Comparison of ENCODE assay signal across 8 cellular contexts in genomic region chr9:114397848-114398605, GRCh38. TPM values are rescaled to one million over a fixed set of nuclear protein-coding genes. Genes with fewer than 3 reads are reported as not detected.
DNase-seq lines count a peak whose midpoint lies in the region; FAIRE-seq lines count a peak whose summit lies in the region.

No MANE protein-coding gene starts in this region.

- H3K27ac ChIP-seq in neuronal stem cell (replicated peaks; ENCODE audit: low read length) (peak overlapping the region; percentile 48), subcutaneous abdominal adipose tissue (ENCODE audit: low read depth, low read length) (peak overlapping the region; percentile 92)

- peak overlapping the region; percentile 97 for H3K18ac ChIP-seq in neuronal stem cell (ENCODE audit: low read length)

- H3K36me3 ChIP-seq in neuronal stem cell (replicated peaks in 1 of 2; ENCODE audit: control insufficient read depth in 2 of 2, insufficient read depth in 2 of 2, low read length in 2 of 2), result peaks cover 0 to 6% of the 10 kb centered on the region in 2 donors
- H3K36me3 ChIP-seq in subcutaneous abdominal adipose tissue (ENCODE audit: control insufficient read depth in 5 of 5, insufficient read depth in 5 of 5, low read length in 5 of 5), result peaks cover 0 to 2% (median 0%) of the 10 kb centered on the region in 5 donors

- no peaks in the 10 kb centered on the region for H3K27me3 ChIP-seq in neuronal stem cell (ENCODE audit: control insufficient read depth in 3 of 3, insufficient read depth in 3 of 3, low read depth in 1 of 3, low read length in 3 of 3)
- H3K27me3 ChIP-seq in subcutaneous abdominal adipose tissue (ENCODE audit: control insufficient read depth in 5 of 5, insufficient read depth in 4 of 5, low read length in 5 of 5), result no peaks in the 10 kb centered on the region

- H4K8ac ChIP-seq in neuronal stem cell (ENCODE audit: low read depth, low read length), result no peak overlapping the region

- H3K9ac ChIP-seq in neuronal stem cell (ENCODE audit: low read depth, low read length, poor library complexity) (peak overlapping the region; percentile 63), subcutaneous abdominal adipose tissue (ENCODE audit: low read length in 5 of 5) (peak overlapping the region; percentile 0 to 88 (median 81))

- H3K4me2 ChIP-seq in neuronal stem cell (ENCODE audit: insufficient read depth, low read length, poor library complexity, severe bottlenecking), result peak overlapping the region; percentile 73

- no peak overlapping the region for H3K4ac ChIP-seq in neuronal stem cell (ENCODE audit: low read length)

- H2BK5ac ChIP-seq in neuronal stem cell (ENCODE audit: low read length), result peak overlapping the region; percentile 72

- H3K9me3 ChIP-seq in neuronal stem cell (replicated peaks in 1 of 2; ENCODE audit: control insufficient read depth in 2 of 2, insufficient read depth in 1 of 2, low read depth in 1 of 2, low read length in 2 of 2) (no peaks in the 10 kb centered on the region), subcutaneous abdominal adipose tissue (ENCODE audit: control insufficient read depth in 5 of 5, low read length in 5 of 5) (no peaks in the 10 kb centered on the region)

- peak overlapping the region; percentile 51 to 96 for H3K4me3 ChIP-seq in neuronal stem cell (ENCODE audit: low read length in 2 of 2)
- peak overlapping the region; percentile 77 to 88 (median 77) for H3K4me3 ChIP-seq in subcutaneous abdominal adipose tissue (ENCODE audit: low read depth in 1 of 5, low read length in 5 of 5)

- H3K23ac ChIP-seq in neuronal stem cell (ENCODE audit: low read depth, low read length, poor library complexity), result no peak overlapping the region

- peak overlapping the region; percentile 89 for H2AFZ ChIP-seq in neuronal stem cell (ENCODE audit: low read length)

- peak overlapping the region; percentile 75 for H2BK12ac ChIP-seq in neuronal stem cell (ENCODE audit: low read length)

- no peak for FAIRE-seq in frontal cortex (lab: Jason Lieb, UNC)

- WGBS in neuronal stem cell (ENCODE audit: extremely low coverage in 2 of 2, insufficient read length in 2 of 2, insufficient replicate concordance in 1 of 2), 2 donors, result no CpG with 5 or more reads among the region's 66 CpGs

- DNase-seq in ELR (ENCODE audit: low read depth) (peak; percentile 94), H4 (ENCODE audit: low spot score) (peak; percentile 83), LHCN-M2 (ENCODE audit: low read depth) (peak; percentile 81), SIG-M5 (lab: John Stamatoyannopoulos, UW) (peak; percentile 76), frontal cortex (ENCODE audit: low spot score in 2 of 2) (peak; percentile 92 to 99), neuronal stem cell (ENCODE audit: low spot score) (peak; percentile 94)
- peak; percentile 95 for DNase-seq in activated gamma-delta T cell treated with anti-CD3 and anti-CD28 coated beads, Interleukin-2, amount 50 U/mL, for 16 hours (ENCODE audit: low read depth)

- peak overlapping the region; percentile 86 for H2AK5ac ChIP-seq in neuronal stem cell (ENCODE audit: low read depth, low read length)

- peaks cover 3% of the 10 kb centered on the region for H3K79me1 ChIP-seq in neuronal stem cell (ENCODE audit: low read depth, low read length)

- peak overlapping the region; percentile 87 for H2BK15ac ChIP-seq in neuronal stem cell (ENCODE audit: low read length)

- H3K14ac ChIP-seq in neuronal stem cell (ENCODE audit: low read length), result no peak overlapping the region

- peak overlapping the region; percentile 95 for H4K91ac ChIP-seq in neuronal stem cell (ENCODE audit: low read depth, low read length, poor library complexity)

- peak overlapping the region; percentile 65 for H2BK120ac ChIP-seq in neuronal stem cell (ENCODE audit: low read depth, low read length)

- H3K4me1 ChIP-seq in neuronal stem cell (ENCODE audit: control insufficient read depth in 2 of 2, insufficient read depth in 1 of 2, low read depth in 1 of 2, low read length in 2 of 2) (peaks cover 5 to 11% of the 10 kb centered on the region in 2 donors), subcutaneous abdominal adipose tissue (ENCODE audit: control insufficient read depth in 5 of 5, insufficient read depth in 5 of 5, low read length in 5 of 5) (peaks cover 14 to 49% (median 34%) of the 10 kb centered on the region in 5 donors)

RNA-seq across cellular contexts. Expression of gene AKNA, which starts 10.2 kb away (rescaled TPM):
- total RNA-seq in H4 (2014; rRNA removed; shearing (Covaris generic)), result 2.3 and 3.4 TPM in 2 replicates
- 3.3 and 3.7 TPM in 2 replicates for total RNA-seq in LHCN-M2 (2014; rRNA removed)
- polyA plus RNA-seq in LHCN-M2 (2012), result 3.2 TPM
- 3.3 TPM for total RNA-seq in frontal cortex
- polyA plus RNA-seq in neuronal stem cell (2013, experiment 1 of 2), result 13.9 TPM
- polyA plus RNA-seq in neuronal stem cell (2013, experiment 2 of 2), result 13.8 TPM

Comparison
In these comparisons a context has a peak if more than half of its experiments do, and no peak if none do; other contexts are left out.
1. Peak in every context shown above with its lines: DNase-seq, H3K4me3 ChIP-seq and H3K27ac ChIP-seq.